32 cellular contexts compared by ENCODE assay signal in the genomic region with DNA sequence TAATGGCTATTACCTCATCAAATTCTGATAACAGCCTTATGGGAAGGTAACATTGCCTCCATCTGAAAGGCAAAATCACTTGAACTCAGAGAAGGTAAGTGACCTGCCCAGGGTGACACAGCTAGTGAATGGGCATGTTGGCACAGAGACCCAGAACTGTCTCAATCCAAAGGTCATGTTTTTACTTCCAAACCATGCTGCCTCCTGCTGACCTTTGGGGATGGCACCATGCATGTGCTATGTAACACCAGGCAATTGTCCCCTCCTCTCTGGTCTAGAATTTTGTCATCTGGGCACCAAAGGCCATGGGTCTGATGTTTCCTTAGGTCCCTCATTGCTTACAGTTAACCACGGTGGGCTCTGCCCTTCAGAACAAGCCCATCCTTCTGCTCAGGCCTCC.
"Had no signal": no experiment of that assay in that cellular context is flagged by ENCODE, and none has a peak within 500 bp of the region (broad histone marks: within the 10 kb centered on the region; RNA-seq: fewer than 3 reads in every experiment).

No MANE protein-coding gene starts in this region.

- H3K36me3 ChIP-seq: adrenal gland, cardiac muscle cell, colonic mucosa, WERI-Rb-1 had no signal

- DNase-seq: activated B cell treated with CpG ODN at 0.5 μM for 24 hours; activated CD4-positive, alpha-beta memory T cell treated with anti-CD3 and anti-CD28 coated beads for 36 hours; activated CD4-positive, alpha-beta T cell treated with anti-CD3 and anti-CD28 coated beads for 36 hours; activated CD4-positive, alpha-beta T cell treated with anti-CD3 and anti-CD28 coated beads, Interleukin-2, amount 10 ng/mL, durations not matched to agents 24 days and 14 days; activated CD8-positive, alpha-beta memory T cell treated with anti-CD3 and anti-CD28 coated beads, Interleukin-2, amount 10 ng/mL, durations not matched to agents 7 days and 5 days; activated CD8-positive, alpha-beta memory T cell treated with anti-CD3 and anti-CD28 coated beads, Interleukin-2, amount 50 U/mL, for 4 hours; activated CD8-positive, alpha-beta T cell treated with anti-CD3 and anti-CD28 coated beads, Interleukin-2, amount 10 ng/mL, durations not matched to agents 7 days and 5 days; activated effector memory CD4-positive, alpha-beta T cell treated with anti-CD3 and anti-CD28 coated beads, Interleukin-2, amount 50 U/mL, for 16 hours; activated naive CD4-positive, alpha-beta T cell treated with anti-CD3 and anti-CD28 coated beads for 36 hours; activated naive CD8-positive, alpha-beta T cell treated with anti-CD3 and anti-CD28 coated beads for 36 hours; activated naive CD8-positive, alpha-beta T cell treated with anti-CD3 and anti-CD28 coated beads, Interleukin-2, amount 50 U/mL, for 24 hours; activated T-cell treated with anti-CD3 and anti-CD28 coated beads, Interleukin-2, amount 50 U/mL, for 1 hour; activated T-cell treated with anti-CD3 and anti-CD28 coated beads, Interleukin-2, amount 50 U/mL, for 48 hours; amygdala; body of pancreas; central memory CD4-positive, alpha-beta T cell; cerebellar nuclear complex; colonic mucosa; effector CD8-positive, alpha-beta T cell; foreskin fibroblast; T-helper 1 cell; T-helper 17 cell; T1000; WERI-Rb-1 had no signal

- H3K9me3 Mint-ChIP-seq: activated B cell treated with CpG ODN at 0.5 μM for 24 hours; activated CD4-positive, alpha-beta memory T cell treated with anti-CD3 and anti-CD28 coated beads for 36 hours; activated CD4-positive, alpha-beta T cell treated with anti-CD3 and anti-CD28 coated beads, Interleukin-2, amount 10 ng/mL, durations not matched to agents 24 days and 14 days; activated naive CD4-positive, alpha-beta T cell treated with anti-CD3 and anti-CD28 coated beads, Interleukin-2, amount 50 U/mL, for 24 hours; activated naive CD8-positive, alpha-beta T cell treated with anti-CD3 and anti-CD28 coated beads for 36 hours; activated T-helper 1 cell treated with anti-CD3 and anti-CD28 coated beads, Interleukin-12 subunit alpha, Interleukin-12 subunit beta, Interleukin-2, Interleukin-4 antibody, amounts not matched to agents 30 ng/mL and 10 ng/mL and 1 ng/mL, durations not matched to agents 14 hours and 24 hours and 36 hours; activated T-helper 2 cell treated with anti-CD3 and anti-CD28 coated beads, Interferon-gamma antibody, Interleukin-2, Interleukin-4, amounts not matched to agents 10 μg/mL and 5 μg/mL and 100 μg/mL, durations not matched to agents 14 hours and 24 hours and 36 hours; T-helper 2 cell treated with Interferon-gamma antibody and Interleukin-4, amounts not matched to agents 5 μg/mL and 100 μg/mL, for 36 hours had no signal

- H3K27me3 Mint-ChIP-seq: activated B cell treated with CpG ODN at 0.5 μM for 24 hours; activated CD8-positive, alpha-beta memory T cell treated with anti-CD3 and anti-CD28 coated beads, Interleukin-2, amount 10 ng/mL, durations not matched to agents 7 days and 5 days; T-helper 17 cell had no signal

- H3K4me3 Mint-ChIP-seq: activated B cell treated with CpG ODN at 0.5 μM for 24 hours; activated CD4-positive, alpha-beta memory T cell treated with anti-CD3 and anti-CD28 coated beads for 36 hours; activated CD4-positive, alpha-beta T cell treated with anti-CD3 and anti-CD28 coated beads for 36 hours; activated CD4-positive, alpha-beta T cell treated with anti-CD3 and anti-CD28 coated beads, Interleukin-2, amount 10 ng/mL, durations not matched to agents 24 days and 14 days; activated CD8-positive, alpha-beta memory T cell treated with anti-CD3 and anti-CD28 coated beads, Interleukin-2, amount 10 ng/mL, durations not matched to agents 7 days and 5 days; activated CD8-positive, alpha-beta T cell treated with anti-CD3 and anti-CD28 coated beads, Interleukin-2, amount 10 ng/mL, durations not matched to agents 7 days and 5 days; activated naive CD4-positive, alpha-beta T cell treated with anti-CD3 and anti-CD28 coated beads for 36 hours; activated naive CD4-positive, alpha-beta T cell treated with anti-CD3 and anti-CD28 coated beads, Interleukin-2, amount 50 U/mL, for 24 hours; activated naive CD8-positive, alpha-beta T cell treated with anti-CD3 and anti-CD28 coated beads for 36 hours; activated naive CD8-positive, alpha-beta T cell treated with anti-CD3 and anti-CD28 coated beads, Interleukin-2, amount 50 U/mL, for 24 hours; activated T-helper 1 cell treated with anti-CD3 and anti-CD28 coated beads, Interleukin-12 subunit alpha, Interleukin-12 subunit beta, Interleukin-2, Interleukin-4 antibody, amounts not matched to agents 30 ng/mL and 10 ng/mL and 1 ng/mL, durations not matched to agents 14 hours and 24 hours and 36 hours; T-helper 17 cell; T-helper 2 cell treated with Interferon-gamma antibody and Interleukin-4, amounts not matched to agents 5 μg/mL and 100 μg/mL, for 36 hours had no signal

- H3K4me3 ChIP-seq: adrenal gland, body of pancreas, cardiac muscle cell, colonic mucosa had no signal

- H3K9me3 ChIP-seq: adrenal gland, body of pancreas, colonic mucosa had no signal

- H3K27ac ChIP-seq: adrenal gland, body of pancreas, cardiac muscle cell, colonic mucosa, WERI-Rb-1 had no signal

- ATAC-seq: activated CD4-positive, alpha-beta T cell treated with anti-CD3 and anti-CD28 coated beads for 36 hours; activated CD4-positive, CD25-positive, alpha-beta regulatory T cell treated with anti-CD3 and anti-CD28 coated beads, Interleukin-2, amount 50 U/mL, for 24 hours; activated CD8-positive, alpha-beta memory T cell treated with anti-CD3 and anti-CD28 coated beads, Interleukin-2, amount 10 ng/mL, durations not matched to agents 7 days and 5 days; activated CD8-positive, alpha-beta T cell treated with anti-CD3 and anti-CD28 coated beads, Interleukin-2, amount 10 ng/mL, durations not matched to agents 7 days and 5 days; activated naive CD8-positive, alpha-beta T cell treated with anti-CD3 and anti-CD28 coated beads, Interleukin-2, amount 50 U/mL, for 24 hours; body of pancreas; esophagus mucosa; T-helper 17 cell had no signal

- H3K4me1 ChIP-seq: adrenal gland, body of pancreas, colonic mucosa had no signal

- H3K4me1 Mint-ChIP-seq: activated B cell treated with CpG ODN at 0.5 μM for 24 hours; activated CD4-positive, alpha-beta T cell treated with anti-CD3 and anti-CD28 coated beads for 36 hours; activated CD4-positive, alpha-beta T cell treated with anti-CD3 and anti-CD28 coated beads, Interleukin-2, amount 10 ng/mL, durations not matched to agents 24 days and 14 days; activated CD8-positive, alpha-beta memory T cell treated with anti-CD3 and anti-CD28 coated beads, Interleukin-2, amount 10 ng/mL, durations not matched to agents 7 days and 5 days; activated naive CD4-positive, alpha-beta T cell treated with anti-CD3 and anti-CD28 coated beads, Interleukin-2, amount 50 U/mL, for 24 hours; activated naive CD8-positive, alpha-beta T cell treated with anti-CD3 and anti-CD28 coated beads for 36 hours; activated naive CD8-positive, alpha-beta T cell treated with anti-CD3 and anti-CD28 coated beads, Interleukin-2, amount 50 U/mL, for 24 hours; T-helper 17 cell had no signal

- H3K27me3 ChIP-seq: adrenal gland, body of pancreas, cardiac muscle cell, colonic mucosa had no signal

- H3K36me3 Mint-ChIP-seq: activated CD4-positive, alpha-beta memory T cell treated with anti-CD3 and anti-CD28 coated beads for 36 hours; activated CD8-positive, alpha-beta memory T cell treated with anti-CD3 and anti-CD28 coated beads, Interleukin-2, amount 10 ng/mL, durations not matched to agents 7 days and 5 days; activated naive CD4-positive, alpha-beta T cell treated with anti-CD3 and anti-CD28 coated beads, Interleukin-2, amount 50 U/mL, for 24 hours; activated naive CD8-positive, alpha-beta T cell treated with anti-CD3 and anti-CD28 coated beads for 36 hours had no signal

- H3K27ac Mint-ChIP-seq: activated B cell treated with CpG ODN at 0.5 μM for 24 hours; activated CD4-positive, alpha-beta memory T cell treated with anti-CD3 and anti-CD28 coated beads for 36 hours; activated CD4-positive, alpha-beta T cell treated with anti-CD3 and anti-CD28 coated beads for 36 hours; activated CD4-positive, alpha-beta T cell treated with anti-CD3 and anti-CD28 coated beads, Interleukin-2, amount 10 ng/mL, durations not matched to agents 24 days and 14 days; activated CD8-positive, alpha-beta memory T cell treated with anti-CD3 and anti-CD28 coated beads, Interleukin-2, amount 10 ng/mL, durations not matched to agents 7 days and 5 days; activated CD8-positive, alpha-beta T cell treated with anti-CD3 and anti-CD28 coated beads, Interleukin-2, amount 10 ng/mL, durations not matched to agents 7 days and 5 days; activated naive CD4-positive, alpha-beta T cell treated with anti-CD3 and anti-CD28 coated beads for 36 hours; activated naive CD4-positive, alpha-beta T cell treated with anti-CD3 and anti-CD28 coated beads, Interleukin-2, amount 50 U/mL, for 24 hours; activated naive CD8-positive, alpha-beta T cell treated with anti-CD3 and anti-CD28 coated beads for 36 hours; activated naive CD8-positive, alpha-beta T cell treated with anti-CD3 and anti-CD28 coated beads, Interleukin-2, amount 50 U/mL, for 24 hours; activated T-helper 1 cell treated with anti-CD3 and anti-CD28 coated beads, Interleukin-12 subunit alpha, Interleukin-12 subunit beta, Interleukin-2, Interleukin-4 antibody, amounts not matched to agents 30 ng/mL and 10 ng/mL and 1 ng/mL, durations not matched to agents 14 hours and 24 hours and 36 hours; activated T-helper 2 cell treated with anti-CD3 and anti-CD28 coated beads, Interferon-gamma antibody, Interleukin-2, Interleukin-4, amounts not matched to agents 10 μg/mL and 5 μg/mL and 100 μg/mL, durations not matched to agents 14 hours and 24 hours and 36 hours; T-helper 17 cell; T-helper 2 cell treated with Interferon-gamma antibody and Interleukin-4, amounts not matched to agents 5 μg/mL and 100 μg/mL, for 36 hours had no signal
